21 cellular contexts compared by ENCODE assay signal in the genomic region with DNA sequence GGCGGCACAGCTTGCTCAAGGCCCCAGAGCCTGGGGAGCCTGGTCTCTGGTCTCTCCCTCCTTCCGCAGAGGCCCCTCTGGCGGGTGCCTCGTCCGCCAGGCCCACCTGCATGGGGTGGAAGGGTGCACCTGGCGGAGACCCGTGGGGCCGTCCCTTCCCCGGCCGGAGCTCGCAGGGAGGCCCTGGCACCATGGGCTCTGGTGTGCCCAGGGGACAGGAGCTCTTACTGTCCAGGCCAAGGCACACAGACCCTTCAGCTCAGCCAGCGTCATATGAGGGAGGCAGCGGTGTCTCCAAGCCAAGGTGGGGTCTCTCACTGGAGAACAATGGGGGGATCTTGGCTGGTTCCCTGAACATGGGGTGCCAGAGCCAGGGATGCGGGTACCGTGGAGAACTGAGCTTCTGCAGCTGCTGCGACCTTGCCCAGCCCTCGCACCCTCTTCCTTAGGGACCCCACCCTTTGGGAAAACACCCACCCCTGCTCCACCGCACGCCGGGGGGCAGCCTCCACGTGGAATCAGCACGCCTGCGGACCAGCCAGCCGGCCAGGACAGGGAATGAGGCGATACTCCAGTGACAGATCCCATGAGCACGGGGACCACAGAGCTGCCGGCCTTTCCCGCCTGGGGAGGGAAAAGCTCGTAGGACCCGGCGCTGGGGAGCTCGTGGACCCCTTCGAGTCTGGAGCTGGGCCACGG. TPM values are rescaled to one million over a fixed set of nuclear protein-coding genes. Genes with fewer than 3 reads are reported as not detected.
"Had no signal": no experiment of that assay in that cellular context is flagged by ENCODE, and none has a peak within 500 bp of the region (broad histone marks: within the 10 kb centered on the region; RNA-seq: fewer than 3 reads in every experiment).

No MANE protein-coding gene starts in this region.

- H3K27ac ChIP-seq: heart left ventricle, left lung, ovary, psoas muscle, tibial nerve had no signal

- H3K27me3 ChIP-seq: ovary had no signal

- DNase-seq: activated CD4-positive, alpha-beta T cell treated with anti-CD3 and anti-CD28 coated beads for 4 hours; activated CD4-positive, alpha-beta T cell treated with anti-CD3 and anti-CD28 coated beads, Interleukin-2, amount 50 U/mL, for 4 hours; activated effector memory CD4-positive, alpha-beta T cell treated with anti-CD3 and anti-CD28 coated beads, Interleukin-2, amount 50 U/mL, for 16 hours; activated naive CD4-positive, alpha-beta T cell treated with anti-CD3 and anti-CD28 coated beads, Interleukin-2, amount 10 ng/mL, durations not matched to agents 7 days and 5 days; activated T-cell treated with anti-CD3 and anti-CD28 coated beads, Interleukin-2, amount 50 U/mL, for 1 hour; amniotic stem cell; kidney glomerular epithelial cell; mammary epithelial cell; naive B cell; nephron progenitor cell; ovary; stimulated activated naive CD4-positive, alpha-beta T cell treated with Interleukin-2 at 50 U/mL for 16 hours; T-helper 1 cell had no signal

- ATAC-seq: left lung, psoas muscle had no signal

- H3K36me3 ChIP-seq: heart left ventricle, left lung, ovary, tibial nerve had no signal

- H3K4me3 ChIP-seq: heart left ventricle, left lung, ovary, psoas muscle, smooth muscle cell, tibial nerve had no signal

- H3K4me1 ChIP-seq: heart left ventricle, left lung, psoas muscle, tibial nerve had no signal

- H3K9me3 ChIP-seq: ovary, psoas muscle had no signal

RNA-seq across cellular contexts. Expression of a gene that starts 25.7 kb away (rescaled TPM):
- total RNA-seq: activated T-helper 1 cell treated with anti-CD3 and anti-CD28 coated beads, Interleukin-12 subunit alpha, Interleukin-12 subunit beta, Interleukin-2, Interleukin-4 antibody, amounts not matched to agents 30 ng/mL and 10 ng/mL and 1 ng/mL, durations not matched to agents 14 hours and 24 hours and 36 hours; fibroblast of villous mesenchyme; mammary epithelial cell; psoas muscle; smooth muscle cell had no signal
- polyA plus RNA-seq: esophagus, heart left ventricle, mammary epithelial cell had no signal
